Comparison of ENCODE assay signal across 20 cellular contexts in genomic region chrX:72159769-72160168, GRCh38. TPM values are rescaled to one million over a fixed set of nuclear protein-coding genes. Genes with fewer than 3 reads are reported as not detected.
A peak's percentile ranks its signal among the peaks of the same experiment; 100 is the strongest.
DNase-seq lines count a peak whose midpoint lies in the region; ATAC-seq and TF ChIP-seq lines count a peak whose summit lies in the region.
"Had no signal": no experiment of that assay in that cellular context is flagged by ENCODE, and none has a peak within 500 bp of the region (broad histone marks: within the 10 kb centered on the region; RNA-seq: fewer than 3 reads in every experiment).

No MANE protein-coding gene starts in this region.

- H4K91ac ChIP-seq in trophoblast cell (ENCODE audit: low read depth, low read length): no peak overlapping the region

- no peak overlapping the region for H2BK5ac ChIP-seq in trophoblast cell (ENCODE audit: low read depth, low read length, poor library complexity)

- no peaks in the 10 kb centered on the region for H3K4me1 Mint-ChIP-seq in activated CD8-positive, alpha-beta T cell treated with anti-CD3 and anti-CD28 coated beads, Interleukin-2, amount 10 ng/mL, durations not matched to agents 7 days and 5 days (ENCODE audit: low read depth)
- H3K4me1 Mint-ChIP-seq: B cell had no signal

- in situ Hi-C loops in mammary epithelial cell (cut with MboI; ENCODE audit: low sequenced_read_pairs in 2 of 2): no loop called here

- no peak overlapping the region for H3K18ac ChIP-seq in trophoblast cell (ENCODE audit: low read length)

- no peak overlapping the region for H4K8ac ChIP-seq in trophoblast cell (ENCODE audit: low read depth, low read length)

- H3K14ac ChIP-seq in trophoblast cell (ENCODE audit: low read length): no peak overlapping the region

- DNase-seq in mammary epithelial cell (peak; percentile 9), breast epithelium (ENCODE audit: low spot score in 2 of 2) (no peak), SK-N-DZ (ENCODE audit: low spot score) (peak; percentile 21), epithelial cell of esophagus (ENCODE audit: low read depth) (peak; percentile 31), trophoblast cell (peak; percentile 73 to 76), DMS153 treated with DMSO at 0.1 percent for 48 hours (lab: John Stamatoyannopoulos, UW; ENCODE audit: unreplicated experiment) (no peak), iPS-NIHi11 (ENCODE audit: low spot score) (no peak)
- no peak for DNase-seq in activated CD8-positive, alpha-beta T cell treated with anti-CD3 and anti-CD28 coated beads, Interleukin-2, amount 10 ng/mL, durations not matched to agents 7 days and 5 days
- DNase-seq: 8988T; AML-193; Caco-2; CD4-positive, alpha-beta T cell; CD8-positive, alpha-beta T cell; DMS 273 treated with DMSO at 0.1 percent for 48 hours; DMS153; DMS79 treated with DMSO at 0.1 percent for 48 hours; GF-D8 had no signal

- ATAC-seq in activated CD8-positive, alpha-beta T cell treated with anti-CD3 and anti-CD28 coated beads, Interleukin-2, amount 10 ng/mL, durations not matched to agents 7 days and 5 days: no peak
- ATAC-seq: CD8-positive, alpha-beta T cell had no signal

- H3K36me3 Mint-ChIP-seq in activated CD8-positive, alpha-beta T cell treated with anti-CD3 and anti-CD28 coated beads, Interleukin-2, amount 10 ng/mL, durations not matched to agents 7 days and 5 days (ENCODE audit: low read depth): no peaks in the 10 kb centered on the region
- H3K36me3 Mint-ChIP-seq: CD8-positive, alpha-beta T cell had no signal

- H3K27me3 Mint-ChIP-seq in activated CD8-positive, alpha-beta T cell treated with anti-CD3 and anti-CD28 coated beads, Interleukin-2, amount 10 ng/mL, durations not matched to agents 7 days and 5 days (ENCODE audit: low read depth): no peaks in the 10 kb centered on the region
- H3K27me3 Mint-ChIP-seq: CD4-positive, alpha-beta T cell had no signal

- no peaks in the 10 kb centered on the region for H3K79me1 ChIP-seq in trophoblast cell (ENCODE audit: low read length)

- H2BK12ac ChIP-seq in trophoblast cell (ENCODE audit: low read length): no peak overlapping the region

- H3K4me3 ChIP-seq in mammary epithelial cell (replicated peaks in 1 of 3; ENCODE audit: insufficient read depth in 1 of 3, low read depth in 2 of 3, low read length in 3 of 3) (no peak overlapping the region), breast epithelium (no peak overlapping the region), epithelial cell of esophagus (ENCODE audit: low read length) (no peak overlapping the region), trophoblast cell (ENCODE audit: low read depth, low read length) (no peak overlapping the region)
- H3K4me3 ChIP-seq: BLaER1 treated with 17β-estradiol and CSF1 and Interleukin-3, amounts not matched to agents 10 nM and 100 nM had no signal

- H3K36me3 ChIP-seq in mammary epithelial cell (ENCODE audit: insufficient read depth, low read length) (no peaks in the 10 kb centered on the region), breast epithelium (no peaks in the 10 kb centered on the region), trophoblast cell (ENCODE audit: control insufficient read depth in 1 of 2, insufficient read depth in 2 of 2, low read length in 2 of 2) (no peaks in the 10 kb centered on the region)
- H3K36me3 ChIP-seq: BLaER1 treated with 17β-estradiol and CSF1 and Interleukin-3, amounts not matched to agents 10 nM and 100 nM had no signal

- no peak overlapping the region for H2AK5ac ChIP-seq in trophoblast cell (ENCODE audit: low read length)

- H3K27ac Mint-ChIP-seq in activated CD8-positive, alpha-beta T cell treated with anti-CD3 and anti-CD28 coated beads, Interleukin-2, amount 10 ng/mL, durations not matched to agents 7 days and 5 days: no peak overlapping the region
- H3K27ac Mint-ChIP-seq: B cell; CD4-positive, alpha-beta T cell; CD8-positive, alpha-beta T cell had no signal

- H3K4me3 Mint-ChIP-seq in activated CD8-positive, alpha-beta T cell treated with anti-CD3 and anti-CD28 coated beads, Interleukin-2, amount 10 ng/mL, durations not matched to agents 7 days and 5 days: no peak overlapping the region
- H3K4me3 Mint-ChIP-seq: B cell; CD4-positive, alpha-beta T cell; CD8-positive, alpha-beta T cell had no signal

- BruUV-seq in mammary epithelial cell (replicated peaks; lab: Mats Ljungman, UMichigan): no TSS peak

- H2BK120ac ChIP-seq in trophoblast cell (ENCODE audit: insufficient read depth, low read length, poor library complexity): no peak overlapping the region

- no peak for TF ChIP-seq POLR2A in breast epithelium (IDR thresholded peaks at IDR 0.05)

- no peaks in the 10 kb centered on the region for H4K20me1 ChIP-seq in mammary epithelial cell (ENCODE audit: insufficient read depth, low read length)
- H4K20me1 ChIP-seq: BLaER1 treated with 17β-estradiol and CSF1 and Interleukin-3, amounts not matched to agents 10 nM and 100 nM had no signal

- H3K9me3 Mint-ChIP-seq in activated CD8-positive, alpha-beta T cell treated with anti-CD3 and anti-CD28 coated beads, Interleukin-2, amount 10 ng/mL, durations not matched to agents 7 days and 5 days (ENCODE audit: insufficient read depth): no peaks in the 10 kb centered on the region
- H3K9me3 Mint-ChIP-seq: CD4-positive, alpha-beta T cell; CD8-positive, alpha-beta T cell had no signal

- TF ChIP-seq CTCF in mammary epithelial cell (conservative IDR thresholded peaks at IDR 0.05 in 1 of 2, IDR thresholded peaks at IDR 0.05 in 1 of 2; ENCODE audit: extremely low read depth in 1 of 2, insufficient read depth in 1 of 2, low read depth in 1 of 2, low read length in 2 of 2) (no peak), breast epithelium (IDR thresholded peaks at IDR 0.05) (no peak), epithelial cell of esophagus (IDR thresholded peaks at IDR 0.05; ENCODE audit: insufficient read depth, low read depth, low read length, missing control alignments) (no peak)

- intact Hi-C loops in mammary epithelial cell (cut with micrococcal nuclease) (no loop called here), breast epithelium (cut with DNase I; ENCODE audit: low total_unique reads) (no loop called here)

- no peak overlapping the region for H3K4ac ChIP-seq in trophoblast cell (ENCODE audit: low read depth, low read length)

- H3K4me2 ChIP-seq in mammary epithelial cell (ENCODE audit: insufficient read depth, low read depth, low read length) (no peak overlapping the region), trophoblast cell (ENCODE audit: low read length) (no peak overlapping the region)
- H3K4me2 ChIP-seq: BLaER1 treated with 17β-estradiol and CSF1 and Interleukin-3, amounts not matched to agents 10 nM and 100 nM had no signal

- no peak overlapping the region for H3K9ac ChIP-seq in mammary epithelial cell (ENCODE audit: insufficient read depth, low read length)
- no peak overlapping the region for H3K9ac ChIP-seq in trophoblast cell (ENCODE audit: low read length)
- H3K9ac ChIP-seq: BLaER1 treated with 17β-estradiol and CSF1 and Interleukin-3, amounts not matched to agents 10 nM and 100 nM had no signal

- H3K27me3 ChIP-seq in mammary epithelial cell (ENCODE audit: insufficient read depth, low read length) (no peaks in the 10 kb centered on the region), breast epithelium (peaks cover 0 to 25% of the 10 kb centered on the region in 2 donors), trophoblast cell (ENCODE audit: insufficient read depth, low read length) (no peaks in the 10 kb centered on the region)

- CTCF ChIA-PET in mammary epithelial cell (lab: Charles Lee; ENCODE audit: low non-redundant PET): no interaction called here
- CTCF ChIA-PET in activated CD8-positive, alpha-beta T cell treated with anti-CD3 and anti-CD28 coated beads, Interleukin-2, amount 10 ng/mL, durations not matched to agents 7 days and 5 days (lab: Charles Lee): interaction anchor here (0.6 kb wide), 1 partner anchor 33 kb away, joined by 3 read pairs; no protein-coding TSS in a partner anchor

- dilution Hi-C loops in mammary epithelial cell (cut with HindIII; ENCODE audit: low sequenced_read_pairs): no loop called here

- H3K27ac ChIP-seq in mammary epithelial cell (ENCODE audit: insufficient read depth, low read depth, low read length): no peak overlapping the region
- no peak overlapping the region for H3K27ac ChIP-seq in breast epithelium
- no peak overlapping the region for H3K27ac ChIP-seq in trophoblast cell (ENCODE audit: low read depth, low read length)
- H3K27ac ChIP-seq: BLaER1 treated with 17β-estradiol and CSF1 and Interleukin-3, amounts not matched to agents 10 nM and 100 nM; C4-2B had no signal

- no peak overlapping the region for H2AFZ ChIP-seq in mammary epithelial cell (ENCODE audit: low read depth, low read length)
- H2AFZ ChIP-seq in trophoblast cell (ENCODE audit: insufficient read depth, low read length, poor library complexity): no peak overlapping the region

- POLR2A ChIA-PET in activated CD8-positive, alpha-beta T cell treated with anti-CD3 and anti-CD28 coated beads, Interleukin-2, amount 10 ng/mL, durations not matched to agents 7 days and 5 days (lab: Charles Lee): no interaction called here

- H3K4me1 ChIP-seq in mammary epithelial cell (ENCODE audit: insufficient read depth, low read length): no peaks in the 10 kb centered on the region
- H3K4me1 ChIP-seq in breast epithelium: no peaks in the 10 kb centered on the region
- no peaks in the 10 kb centered on the region for H3K4me1 ChIP-seq in trophoblast cell (ENCODE audit: control insufficient read depth in 1 of 2, insufficient read depth in 2 of 2, low read length in 2 of 2)
- H3K4me1 ChIP-seq: BLaER1 treated with 17β-estradiol and CSF1 and Interleukin-3, amounts not matched to agents 10 nM and 100 nM; Caco-2 had no signal

- H3K23ac ChIP-seq in trophoblast cell (ENCODE audit: low read length): no peak overlapping the region

- H3K9me3 ChIP-seq in mammary epithelial cell (replicated peaks; ENCODE audit: insufficient read depth, low read length) (peaks cover 10% of the 10 kb centered on the region), breast epithelium (peaks cover 5 to 14% of the 10 kb centered on the region in 2 donors), trophoblast cell (ENCODE audit: insufficient read depth, low read depth, low read length) (peaks cover 5% of the 10 kb centered on the region)
- H3K9me3 ChIP-seq: Caco-2 had no signal

- no peaks in the 10 kb centered on the region for H3K79me2 ChIP-seq in mammary epithelial cell (ENCODE audit: insufficient read depth, low read length)
- H3K79me2 ChIP-seq in trophoblast cell (ENCODE audit: control insufficient read depth, insufficient read depth, low read length, poor library complexity): no peaks in the 10 kb centered on the region

- WGBS in mammary epithelial cell (ENCODE audit: low coverage, missing lambda C conversion rate): 57% methylated on average over 10 of the region's 10 CpGs
- WGBS in trophoblast cell (ENCODE audit: extremely low coverage, insufficient coverage, insufficient read length): no CpG with 5 or more reads among the region's 10 CpGs

- no peak overlapping the region for H4K12ac ChIP-seq in trophoblast cell (ENCODE audit: low read depth, low read length)

RNA-seq across cellular contexts. Expression of gene PIN4, which starts 21.8 kb away (rescaled TPM):
- total RNA-seq in mammary epithelial cell: 1 to 10 TPM; 3.0 to 5.5 TPM
- 10.8 TPM for polyA plus RNA-seq in mammary epithelial cell
- polyA minus RNA-seq in mammary epithelial cell: not detected
- 10 to 100 TPM; 11.3 to 20.0 (median 12.5) TPM for total RNA-seq in breast epithelium
- polyA plus RNA-seq in SK-N-DZ (2014; cell fraction: cytosol; rRNA removed): 27.3 and 31.5 TPM in 2 replicates
- polyA plus RNA-seq in SK-N-DZ (2014; cell fraction: nucleus; rRNA removed): 18.3 and 39.5 TPM in 2 replicates
- 23.5 and 26.8 TPM in 2 replicates for polyA plus RNA-seq in trophoblast cell (2013)
- 1 to 10 TPM; 6.9 to 7.0 TPM for total RNA-seq in activated CD8-positive, alpha-beta T cell treated with anti-CD3 and anti-CD28 coated beads, Interleukin-2, amount 10 ng/mL, durations not matched to agents 7 days and 5 days

RNA-seq across cellular contexts. Expression of gene RTL5, which starts 28.1 kb away (rescaled TPM):
- 1 to 10 TPM; 1.8 to 1.9 TPM for total RNA-seq in mammary epithelial cell
- polyA plus RNA-seq in mammary epithelial cell: 0.65 TPM
- polyA minus RNA-seq in mammary epithelial cell: 0.72 TPM
- total RNA-seq in breast epithelium: 1 to 10 TPM; 3.3 to 5.0 (median 5.0) TPM
- polyA plus RNA-seq in SK-N-DZ (2014; cell fraction: cytosol; rRNA removed): 2.2 and 2.4 TPM in 2 replicates
- polyA plus RNA-seq in SK-N-DZ (2014; cell fraction: nucleus; rRNA removed): 2.9 and 5.1 TPM in 2 replicates
- polyA plus RNA-seq in trophoblast cell (2013): 5.1 and 5.4 TPM in 2 replicates
- under 1 TPM; 0.05 to 0.08 TPM for total RNA-seq in activated CD8-positive, alpha-beta T cell treated with anti-CD3 and anti-CD28 coated beads, Interleukin-2, amount 10 ng/mL, durations not matched to agents 7 days and 5 days

Comparison
In these comparisons a context has a peak if more than half of its experiments do, and no peak if none do; other contexts are left out.
1. DNase-seq: peak in mammary epithelial cell (single experiment), SK-N-DZ (single experiment), epithelial cell of esophagus (single experiment) and trophoblast cell (2 of 2); none in breast epithelium (0 of 2), DMS153 treated with DMSO at 0.1 percent for 48 hours (single experiment), activated CD8-positive, alpha-beta T cell treated with anti-CD3 and anti-CD28 coated beads, Interleukin-2, amount 10 ng/mL, durations not matched to agents 7 days and 5 days (single experiment) and iPS-NIHi11 (single experiment).